ENCODE assay signal across 1 cellular context in genomic region chr5:134994560-134995156, GRCh38.
TF ChIP-seq lines count a peak whose summit lies in the region.

No MANE protein-coding gene starts in this region.

TF ChIP-seq in HEK293, 187 proteins besides CTCF, POLR2A, EP300 and RAD21 (continued from another document):
- TF ChIP-seq KLF1 (tag by site-specific recombination; IDR thresholded peaks at IDR 0.05) (no peak), ZBTB17 (tag by site-specific recombination; IDR thresholded peaks at IDR 0.05) (no peak), ZNF704 (tag by site-specific recombination; IDR thresholded peaks at IDR 0.05) (no peak), PRDM2 (tag by site-specific recombination; IDR thresholded peaks at IDR 0.05; ENCODE audit: borderline replicate concordance) (no peak), ZNF530 (tag by site-specific recombination; IDR thresholded peaks at IDR 0.05; ENCODE audit: low read depth) (no peak), ZNF366 (tag by site-specific recombination; conservative IDR thresholded peaks at IDR 0.05) (peak; percentile 80), ZNF548 (tag by site-specific recombination; IDR thresholded peaks at IDR 0.05) (no peak)
